ENCODE assay signal across 8 cellular contexts in genomic region chr17:76585649-76586593, GRCh38. TPM values are rescaled to one million over a fixed set of nuclear protein-coding genes. Genes with fewer than 3 reads are reported as not detected.
DNase-seq lines count a peak whose midpoint lies in the region; ATAC-seq and TF ChIP-seq lines count a peak whose summit lies in the region.

TSS of gene ST6GALNAC2 (minus strand) at chr17:76585860. CDS start at chr17:76585808, 52 bp downstream.

- ATAC-seq in Right ventricle myocardium inferior (peak; percentile 95), omental fat pad (ENCODE audit: low FRiP score) (peak; percentile 79), HG03097 (IDR thresholded peaks at IDR 0.05; ENCODE audit: low FRiP score, unreplicated experiment) (no peak), GM18511 (IDR thresholded peaks at IDR 0.05; ENCODE audit: unreplicated experiment) (no peak)

- no peak for TF ChIP-seq CTCF in omental fat pad (IDR thresholded peaks at IDR 0.05)

- intact Hi-C loops in Right ventricle myocardium inferior (cut with DNase I) = loop anchor here (1.0 kb wide), 1 partner anchor 63 kb away; no protein-coding TSS in a partner anchor

- DNase-seq in activated T-cell treated with anti-CD3 and anti-CD28 coated beads for 48 hours (ENCODE audit: low read depth) = peak; percentile 31
- no peak for DNase-seq in activated T-cell treated with anti-CD3 and anti-CD28 coated beads for 4 hours
- peak; percentile 46 for DNase-seq in NCI-H774 (lab: John Stamatoyannopoulos, UW)
- peak; percentile 44 for DNase-seq in activated naive CD4-positive, alpha-beta T cell treated with Interleukin-2 at 50 U/mL for 16 hours
- peak; percentile 89 for DNase-seq in Right ventricle myocardium inferior (ENCODE audit: missing footprints)
- DNase-seq in omental fat pad (ENCODE audit: low spot score) = no peak

RNA-seq across cellular contexts. Expression of gene ST6GALNAC2, which starts in this region (rescaled TPM):
- total RNA-seq in Right ventricle myocardium inferior = 5.7 TPM
- total RNA-seq in omental fat pad = 10 to 100 TPM in 2 of 4 donors, 1 to 10 TPM in 2; 4.2 to 12.1 (median 9.7) TPM

Comparison
In these comparisons a context has a peak if more than half of its experiments do, and no peak if none do; other contexts are left out.
1. DNase-seq: peak in activated T-cell treated with anti-CD3 and anti-CD28 coated beads for 48 hours (single experiment), NCI-H774 (single experiment), activated naive CD4-positive, alpha-beta T cell treated with Interleukin-2 at 50 U/mL for 16 hours (single experiment) and Right ventricle myocardium inferior (single experiment); none in activated T-cell treated with anti-CD3 and anti-CD28 coated beads for 4 hours (single experiment) and omental fat pad (single experiment).
2. ATAC-seq: peak in Right ventricle myocardium inferior (single experiment) and omental fat pad (single experiment); none in HG03097 (single experiment) and GM18511 (single experiment).